ENCODE assay signal across 18 cellular contexts in genomic region chr13:66159526-66159925, GRCh38.
DNase-seq lines count a peak whose midpoint lies in the region; ATAC-seq and TF ChIP-seq lines count a peak whose summit lies in the region.
"Had no signal": no experiment of that assay in that cellular context is flagged by ENCODE, and none has a peak within 500 bp of the region (broad histone marks: within the 10 kb centered on the region; RNA-seq: fewer than 3 reads in every experiment).

No MANE protein-coding gene starts in this region.

- peaks cover 2 to 7% of the 10 kb centered on the region in 2 donors for H3K4me1 Mint-ChIP-seq in stimulated activated naive B cell treated with anti-CD40 and anti-IgM and Interleukin-4, amounts not matched to agents 10 μg/mL and 1 μg/mL and 100 μg/mL, for 72 hours
- H3K4me1 Mint-ChIP-seq in neural progenitor cell, result no peaks in the 10 kb centered on the region
- H3K4me1 Mint-ChIP-seq: T-cell had no signal

- no peaks in the 10 kb centered on the region for H3F3A ChIP-seq in neural progenitor cell (ENCODE audit: low read depth)

- H3K9ac ChIP-seq in neural progenitor cell, result no peak overlapping the region

- no peak for TF ChIP-seq CTCF in neural progenitor cell (IDR thresholded peaks at IDR 0.05)
- no peak for TF ChIP-seq CTCF in osteoblast (IDR thresholded peaks at IDR 0.05; ENCODE audit: extremely low read depth, low read depth, low read length)

- H3K4me3 Mint-ChIP-seq in stimulated activated naive B cell treated with anti-CD40 and anti-IgM and Interleukin-4, amounts not matched to agents 10 μg/mL and 1 μg/mL and 100 μg/mL, for 72 hours, result no peak overlapping the region
- no peak overlapping the region for H3K4me3 Mint-ChIP-seq in neural progenitor cell
- H3K4me3 Mint-ChIP-seq: T-cell had no signal

- H3K27me3 Mint-ChIP-seq in stimulated activated naive B cell treated with anti-CD40 and anti-IgM and Interleukin-4, amounts not matched to agents 10 μg/mL and 1 μg/mL and 100 μg/mL, for 72 hours, result no peaks in the 10 kb centered on the region
- H3K27me3 Mint-ChIP-seq in neural progenitor cell (ENCODE audit: insufficient read depth, low read depth), result no peaks in the 10 kb centered on the region
- H3K27me3 Mint-ChIP-seq: T-cell had no signal

- DNase-seq in SK-N-DZ (ENCODE audit: low spot score) (peak; percentile 6), neural progenitor cell (ENCODE audit: low spot score) (no peak), osteoblast (ENCODE audit: insufficient read length, low spot score, missing footprints) (no peak), NCI-H510A treated with DMSO at 0.1 percent for 48 hours (lab: John Stamatoyannopoulos, UW) (no peak)
- DNase-seq in stimulated activated naive B cell treated with anti-CD40 and anti-IgM and Interleukin-4, amounts not matched to agents 10 μg/mL and 1 μg/mL and 100 μg/mL, for 72 hours, result no peak
- DNase-seq in activated CD4-positive, CD25-positive, alpha-beta regulatory T cell treated with anti-CD3 and anti-CD28 coated beads, Interleukin-2, amount 50 U/mL, for 72 hours, result no peak
- DNase-seq: C1 segment of cervical spinal cord, EL, IMR-90, lower lobe of right lung, NCI-H1105 treated with DMSO at 0.1 percent for 48 hours, NCI-H226, PC-9, T-cell had no signal

- H4K20me1 ChIP-seq in neural progenitor cell (ENCODE audit: low read depth) (no peaks in the 10 kb centered on the region), osteoblast (ENCODE audit: insufficient read depth, low read length) (no peaks in the 10 kb centered on the region)

- H3K27me3 ChIP-seq in neural progenitor cell (no peaks in the 10 kb centered on the region), osteoblast (ENCODE audit: insufficient read depth, low read length) (no peaks in the 10 kb centered on the region)
- H3K27me3 ChIP-seq: neutrophil had no signal

- no peaks in the 10 kb centered on the region for H3K36me3 ChIP-seq in neural progenitor cell
- no peaks in the 10 kb centered on the region for H3K36me3 ChIP-seq in osteoblast (ENCODE audit: insufficient read depth, low read length)
- H3K36me3 ChIP-seq: lower lobe of right lung, neutrophil had no signal

- H3K4me1 ChIP-seq in neural progenitor cell, result no peaks in the 10 kb centered on the region
- H3K4me1 ChIP-seq in osteoblast (ENCODE audit: insufficient read depth, low read length), result peaks cover 7% of the 10 kb centered on the region
- H3K4me1 ChIP-seq: lower lobe of right lung had no signal

- no peaks in the 10 kb centered on the region for H3K9me3 ChIP-seq in neural progenitor cell (ENCODE audit: low read depth)
- H3K9me3 ChIP-seq in osteoblast (ENCODE audit: low read depth, low read length), result no peaks in the 10 kb centered on the region
- H3K9me3 ChIP-seq: lower lobe of right lung, neutrophil had no signal

- H2AFZ ChIP-seq in neural progenitor cell (replicated peaks) (no peak overlapping the region), osteoblast (ENCODE audit: low read length) (no peak overlapping the region)
- H2AFZ ChIP-seq: PC-9 had no signal

- no peaks in the 10 kb centered on the region for H3K9me3 Mint-ChIP-seq in stimulated activated naive B cell treated with anti-CD40 and anti-IgM and Interleukin-4, amounts not matched to agents 10 μg/mL and 1 μg/mL and 100 μg/mL, for 72 hours
- H3K9me3 Mint-ChIP-seq in neural progenitor cell, result no peaks in the 10 kb centered on the region

- no peak overlapping the region for H3K27ac Mint-ChIP-seq in stimulated activated naive B cell treated with anti-CD40 and anti-IgM and Interleukin-4, amounts not matched to agents 10 μg/mL and 1 μg/mL and 100 μg/mL, for 72 hours
- no peak overlapping the region for H3K27ac Mint-ChIP-seq in neural progenitor cell
- H3K27ac Mint-ChIP-seq: T-cell had no signal

- H3K36me3 Mint-ChIP-seq in stimulated activated naive B cell treated with anti-CD40 and anti-IgM and Interleukin-4, amounts not matched to agents 10 μg/mL and 1 μg/mL and 100 μg/mL, for 72 hours, result no peaks in the 10 kb centered on the region
- no peaks in the 10 kb centered on the region for H3K36me3 Mint-ChIP-seq in neural progenitor cell
- H3K36me3 Mint-ChIP-seq: T-cell had no signal

- ATAC-seq in GM19438 (IDR thresholded peaks at IDR 0.05; ENCODE audit: low read depth, unreplicated experiment), result peak; percentile 74
- peak; percentile 67 for ATAC-seq in HG02798 (IDR thresholded peaks at IDR 0.05; ENCODE audit: poor library complexity, unreplicated experiment)
- ATAC-seq in stimulated activated naive B cell treated with anti-CD40 and anti-IgM and Interleukin-4, amounts not matched to agents 10 μg/mL and 1 μg/mL and 100 μg/mL, for 72 hours (replicated peaks), result peak; percentile 61 to 63
- ATAC-seq: lower lobe of right lung, T-cell had no signal

- no peak overlapping the region for H3K4me3 ChIP-seq in neural progenitor cell
- no peak overlapping the region for H3K4me3 ChIP-seq in osteoblast (ENCODE audit: insufficient read depth, low read length)
- H3K4me3 ChIP-seq: lower lobe of right lung, PC-9, skin epidermis had no signal

- H3K79me2 ChIP-seq in neural progenitor cell (ENCODE audit: low read depth), result no peaks in the 10 kb centered on the region
- no peaks in the 10 kb centered on the region for H3K79me2 ChIP-seq in osteoblast (ENCODE audit: insufficient read depth, low read length)

- H3K27ac ChIP-seq in neural progenitor cell (no peak overlapping the region), osteoblast (ENCODE audit: low read depth, low read length) (no peak overlapping the region)
- H3K27ac ChIP-seq: lower lobe of right lung, neutrophil, PC-9, skin epidermis had no signal

- H3K4me2 ChIP-seq in neural progenitor cell (no peak overlapping the region), osteoblast (ENCODE audit: insufficient read depth, low read length) (no peak overlapping the region)
- H3K4me2 ChIP-seq: PC-9 had no signal
